Comparison of ENCODE assay signal across 9 cellular contexts in genomic region chr3:172449468-172450149, GRCh38. TPM values are rescaled to one million over a fixed set of nuclear protein-coding genes. Genes with fewer than 3 reads are reported as not detected.
DNase-seq lines count a peak whose midpoint lies in the region; ATAC-seq and TF ChIP-seq lines count a peak whose summit lies in the region.
"Had no signal": no experiment of that assay in that cellular context is flagged by ENCODE, and none has a peak within 500 bp of the region (broad histone marks: within the 10 kb centered on the region; RNA-seq: fewer than 3 reads in every experiment).

No MANE protein-coding gene starts in this region.

- H3K9me3 ChIP-seq in parathyroid adenoma (ENCODE audit: control insufficient read depth, low read length) = no peaks in the 10 kb centered on the region
- H3K9me3 ChIP-seq: mucosa of descending colon had no signal

- H3K36me3 Mint-ChIP-seq in GM23338 (ENCODE audit: low read depth) = peaks cover 7% of the 10 kb centered on the region; the same call in 1 of the 3 replicates
- H3K36me3 Mint-ChIP-seq in osteocyte (ENCODE audit: unreplicated experiment) = peaks cover 5% of the 10 kb centered on the region

- H3K27ac Mint-ChIP-seq in GM23338 (no peak overlapping the region), osteocyte (ENCODE audit: unreplicated experiment) (no peak overlapping the region)

- H4K20me1 ChIP-seq in GM23338 (replicated peaks; ENCODE audit: insufficient read depth) = no peaks in the 10 kb centered on the region

- H3K4me2 ChIP-seq in GM23338 (peak overlapping the region; percentile 87), parathyroid adenoma (ENCODE audit: low read length) (peak overlapping the region; percentile 45)

- ATAC-seq in GM23338 = peak; percentile 79
- ATAC-seq in SK-N-SH treated with all-trans-retinoic acid at 6 μM for 48 hours = peak; percentile 86
- ATAC-seq in GM21717 (IDR thresholded peaks at IDR 0.05; ENCODE audit: unreplicated experiment) = no peak
- ATAC-seq in HG02678 (IDR thresholded peaks at IDR 0.05; ENCODE audit: unreplicated experiment) = no peak
- ATAC-seq: mucosa of descending colon had no signal

- peak; percentile 7 to 36; a peak in 1 of 4 replicates for TF ChIP-seq CTCF in GM23338 (conservative IDR thresholded peaks at IDR 0.05; ENCODE audit: low read depth in 2 of 2)
- no peak for TF ChIP-seq CTCF in fibroblast of villous mesenchyme (IDR thresholded peaks at IDR 0.05; ENCODE audit: insufficient read depth, low read depth, low read length)
- no peak for TF ChIP-seq CTCF in parathyroid adenoma (IDR thresholded peaks at IDR 0.05)
- no peak for TF ChIP-seq CTCF in osteocyte (IDR thresholded peaks at IDR 0.05)

- H3K9me3 Mint-ChIP-seq in GM23338 (peaks cover 4% of the 10 kb centered on the region; the same call in 2 of the 3 replicates), osteocyte (ENCODE audit: unreplicated experiment) (peaks cover 11% of the 10 kb centered on the region)

- H3K9ac ChIP-seq in parathyroid adenoma = no peak overlapping the region

- DNase-seq in GM23338 (ENCODE audit: low spot score) = peak; percentile 90
- peak; percentile 35 for DNase-seq in fibroblast of villous mesenchyme (ENCODE audit: low read depth)
- no peak for DNase-seq in osteocyte (ENCODE audit: extremely low spot score, unreplicated experiment)
- DNase-seq: NCI-H187 treated with DMSO at 0.1 percent for 48 hours had no signal

- no peaks in the 10 kb centered on the region for H3K9me2 ChIP-seq in GM23338 (ENCODE audit: insufficient read depth)

- H3K27me3 Mint-ChIP-seq in GM23338 (ENCODE audit: insufficient read depth, low read depth, poor library complexity) = peaks cover 46% of the 10 kb centered on the region
- peaks cover 67% of the 10 kb centered on the region for H3K27me3 Mint-ChIP-seq in osteocyte (ENCODE audit: unreplicated experiment)

- H3K4me3 ChIP-seq in GM23338 (peak overlapping the region; percentile 55), fibroblast of villous mesenchyme (ENCODE audit: low read depth, low read length) (no peak overlapping the region), parathyroid adenoma (ENCODE audit: low read depth, low read length) (no peak overlapping the region)
- H3K4me3 ChIP-seq: mucosa of descending colon had no signal

- H3K4me1 ChIP-seq in GM23338 (ENCODE audit: insufficient read depth) (peaks cover 17% of the 10 kb centered on the region), parathyroid adenoma (no peaks in the 10 kb centered on the region)

- no peak overlapping the region for H3K27ac ChIP-seq in GM23338 (ENCODE audit: low read depth)
- H3K27ac ChIP-seq in parathyroid adenoma = no peak overlapping the region

- H3K36me3 ChIP-seq in GM23338 (ENCODE audit: insufficient read depth) (no peaks in the 10 kb centered on the region), parathyroid adenoma (ENCODE audit: control insufficient read depth, insufficient read depth, low read length) (no peaks in the 10 kb centered on the region)

- H3K79me2 ChIP-seq in GM23338 (replicated peaks; ENCODE audit: insufficient read depth) (no peaks in the 10 kb centered on the region), parathyroid adenoma (no peaks in the 10 kb centered on the region)

- H3K27me3 ChIP-seq in GM23338 (ENCODE audit: insufficient read depth) (peaks cover 72% of the 10 kb centered on the region), parathyroid adenoma (ENCODE audit: control insufficient read depth, insufficient read depth, low read length) (peaks cover 4% of the 10 kb centered on the region)

- H3F3A ChIP-seq in GM23338 (replicated peaks; ENCODE audit: low read depth) = no peaks in the 10 kb centered on the region

- H3K4me3 Mint-ChIP-seq in GM23338 (peak overlapping the region; percentile 71), osteocyte (ENCODE audit: unreplicated experiment) (no peak overlapping the region)

- H2AFZ ChIP-seq in GM23338 = peak overlapping the region; percentile 56; the same call in 1 of the 2 replicates
- peak overlapping the region; percentile 11 for H2AFZ ChIP-seq in parathyroid adenoma

- H3K4me1 Mint-ChIP-seq in GM23338 (peaks cover 22% of the 10 kb centered on the region), osteocyte (ENCODE audit: unreplicated experiment) (peaks cover 6% of the 10 kb centered on the region)

TF ChIP-seq in GM23338, 12 proteins besides CTCF, POLR2A, EP300 and RAD21 (continues in another document):
- TF ChIP-seq JUNB (IDR thresholded peaks at IDR 0.05; ENCODE audit: unreplicated experiment) = no peak
- no peak for TF ChIP-seq EZH2phosphoT487 (IDR thresholded peaks at IDR 0.05; ENCODE audit: unreplicated experiment)
- TF ChIP-seq NANOG (IDR thresholded peaks at IDR 0.05; ENCODE audit: borderline replicate concordance) = no peak
- peak; percentile 89 for TF ChIP-seq REST (IDR thresholded peaks at IDR 0.05; ENCODE audit: unreplicated experiment)

TF ChIP-seq in SK-N-SH treated with all-trans-retinoic acid at 6 μM for 48 hours, 23 proteins besides CTCF, POLR2A, EP300 and RAD21:
- TF ChIP-seq CREB5 (CRISPR knock-in tag; IDR thresholded peaks at IDR 0.05; ENCODE audit: low read depth) = no peak
- TF ChIP-seq SNAI2 (CRISPR knock-in tag; IDR thresholded peaks at IDR 0.05) = peak; percentile 77; the same call in 1 of the 2 replicates
- TF ChIP-seq ARNTL (CRISPR knock-in tag; IDR thresholded peaks at IDR 0.05; ENCODE audit: borderline replicate concordance, low read depth) = no peak

RNA-seq across cellular contexts. Expression of gene GHSR, which starts 1.4 kb away (rescaled TPM):
- not detected in 2 replicates for total RNA-seq in GM23338 (2014; rRNA removed; shearing (Covaris generic))
- polyA plus RNA-seq in GM23338 (2016; fragmentation: Nextera tagmentation; extraction: Ambion mirVana) = not detected in 2 replicates
- total RNA-seq in fibroblast of villous mesenchyme (not detected in 2 replicates), osteocyte (not detected in 2 replicates)
- total RNA-seq: mucosa of descending colon had no signal

Comparison
In these comparisons a context has a peak if more than half of its experiments do, and no peak if none do; other contexts are left out.
1. ATAC-seq: peak in GM23338 (single experiment) and SK-N-SH treated with all-trans-retinoic acid at 6 μM for 48 hours (single experiment); none in GM21717 (single experiment) and HG02678 (single experiment).
2. CTCF ChIP-seq: peak in GM23338 (2 of 2); none in fibroblast of villous mesenchyme (single experiment), parathyroid adenoma (single experiment) and osteocyte (single experiment).